8 cellular contexts compared by ENCODE assay signal in the genomic region with DNA sequence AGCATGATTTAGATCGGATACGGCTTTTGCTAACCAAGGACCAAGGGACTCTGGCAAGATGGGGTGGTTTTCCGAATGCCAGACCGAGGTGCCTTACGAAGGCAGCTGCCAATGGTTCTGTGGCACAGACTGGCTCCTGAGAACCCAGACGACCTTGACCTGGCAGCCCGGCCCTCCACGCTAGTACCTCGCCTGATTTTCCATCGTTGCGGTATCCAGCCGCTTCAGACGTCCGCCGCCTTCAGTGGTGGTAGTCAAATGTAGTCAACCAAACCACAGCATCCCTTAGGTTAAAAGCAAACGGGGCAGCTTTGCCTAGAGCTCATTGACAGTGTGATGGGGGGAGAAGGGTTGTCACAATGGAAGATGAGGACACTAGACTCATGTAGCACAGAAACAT. TPM values are rescaled to one million over a fixed set of nuclear protein-coding genes. Genes with fewer than 3 reads are reported as not detected.
"Had no signal": no experiment of that assay in that cellular context is flagged by ENCODE, and none has a peak within 500 bp of the region (broad histone marks: within the 10 kb centered on the region; RNA-seq: fewer than 3 reads in every experiment).

No MANE protein-coding gene starts in this region.

- DNase-seq: H9, HCEC 1CT, IMR-90 had no signal

- H3K4me2 ChIP-seq: GM23338 had no signal

- H2AFZ ChIP-seq: GM23338 had no signal

- ATAC-seq: GM23338 had no signal

- FAIRE-seq: H1, H54, HTR-8/SVneo had no signal

- H3K4me3 ChIP-seq: GM23338 had no signal

RNA-seq across cellular contexts. Expression of gene GBX2, which starts 42.6 kb away (rescaled TPM):
- total RNA-seq: HT-29, IMR-90 had no signal
